Comparison of ENCODE assay signal across 1 cellular context in the genomic region with DNA sequence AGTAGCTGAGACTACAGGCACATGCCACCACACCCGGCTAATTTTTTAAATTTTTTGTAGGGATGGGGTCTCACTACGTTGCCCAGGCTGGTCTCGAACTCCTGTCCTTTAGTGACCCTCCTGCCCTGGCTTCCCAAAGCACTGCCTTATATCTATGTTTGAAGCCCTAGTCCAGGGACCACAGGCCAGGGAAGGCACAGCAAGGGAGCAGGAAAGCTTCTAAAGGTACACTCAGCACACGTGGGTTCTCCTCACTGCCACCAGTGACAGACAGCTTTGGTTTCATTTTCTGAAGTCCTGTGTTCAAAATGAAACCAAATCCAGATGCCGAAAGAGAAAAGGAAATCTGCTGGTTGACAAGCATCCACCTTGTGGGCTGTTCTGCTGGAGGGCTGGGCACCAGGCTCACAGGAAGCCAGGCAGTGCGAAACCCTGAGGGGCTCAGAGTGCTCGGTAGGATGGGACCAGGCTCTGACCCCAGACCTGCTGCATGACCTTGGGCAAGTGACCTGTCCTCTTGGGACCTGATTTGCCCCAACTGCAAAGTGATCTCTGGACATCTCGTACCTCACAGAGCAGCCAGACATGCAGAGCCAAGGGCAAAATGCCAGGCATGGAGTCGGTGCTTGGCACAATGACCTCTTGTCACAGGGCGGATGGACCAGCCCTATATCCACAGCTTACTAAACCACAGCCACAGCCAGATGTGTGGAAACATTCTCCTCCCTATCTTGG.
TF ChIP-seq lines count a peak whose summit lies in the region.

No MANE protein-coding gene starts in this region.

TF ChIP-seq in HepG2, 621 proteins besides CTCF, POLR2A, EP300 and RAD21 (continued from another document and continues in another):
- TF ChIP-seq, protein P1, sequence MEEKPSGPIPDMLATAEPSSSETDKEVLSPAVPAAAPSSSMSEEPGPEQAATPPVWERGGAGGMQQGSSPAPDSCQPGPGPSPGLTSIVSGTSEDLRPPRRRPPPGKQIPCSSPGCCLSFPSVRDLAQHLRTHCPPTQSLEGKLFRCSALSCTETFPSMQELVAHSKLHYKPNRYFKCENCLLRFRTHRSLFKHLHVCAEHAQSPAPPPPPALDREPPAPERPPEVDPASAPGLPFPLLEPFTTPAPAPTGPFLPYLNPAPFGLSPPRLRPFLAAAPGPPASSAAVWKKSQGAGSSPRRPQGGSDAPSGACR (CRISPR knock-in tag; IDR thresholded peaks at IDR 0.05), result peak; percentile 34; the same call in 1 of the 2 replicates
- TF ChIP-seq, protein P2, sequence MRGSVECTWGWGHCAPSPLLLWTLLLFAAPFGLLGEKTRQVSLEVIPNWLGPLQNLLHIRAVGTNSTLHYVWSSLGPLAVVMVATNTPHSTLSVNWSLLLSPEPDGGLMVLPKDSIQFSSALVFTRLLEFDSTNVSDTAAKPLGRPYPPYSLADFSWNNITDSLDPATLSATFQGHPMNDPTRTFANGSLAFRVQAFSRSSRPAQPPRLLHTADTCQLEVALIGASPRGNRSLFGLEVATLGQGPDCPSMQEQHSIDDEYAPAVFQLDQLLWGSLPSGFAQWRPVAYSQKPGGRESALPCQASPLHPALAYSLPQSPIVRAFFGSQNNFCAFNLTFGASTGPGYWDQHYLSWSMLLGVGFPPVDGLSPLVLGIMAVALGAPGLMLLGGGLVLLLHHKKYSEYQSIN (CRISPR knock-in tag; IDR thresholded peaks at IDR 0.05; ENCODE audit: borderline replicate concordance), result no peak
- TF ChIP-seq ZNF530 (CRISPR knock-in tag; IDR thresholded peaks at IDR 0.05; ENCODE audit: low read depth) (no peak), GFI1 (CRISPR knock-in tag; IDR thresholded peaks at IDR 0.05; ENCODE audit: borderline replicate concordance) (0 out of 2 replicates have a peak, but pooled peaks have one; percentile 60), HES4 (CRISPR knock-in tag; IDR thresholded peaks at IDR 0.05; ENCODE audit: borderline replicate concordance) (no peak; the same call in 1 of the 2 replicates), SPEN (CRISPR knock-in tag; IDR thresholded peaks at IDR 0.05; ENCODE audit: low read depth) (peak; percentile 23; the same call in 1 of the 2 replicates), NPAS2 (CRISPR knock-in tag; IDR thresholded peaks at IDR 0.05; ENCODE audit: borderline replicate concordance) (no peak), KAT2B (IDR thresholded peaks at IDR 0.05; ENCODE audit: borderline replicate concordance, low read depth, low read length) (no peak), ZNF101 (CRISPR knock-in tag; IDR thresholded peaks at IDR 0.05; ENCODE audit: borderline replicate concordance, low read depth) (no peak; the same call in 1 of the 2 replicates), PAF1 (CRISPR knock-in tag; IDR thresholded peaks at IDR 0.05) (no peak), SMAD3 (CRISPR knock-in tag; IDR thresholded peaks at IDR 0.05) (peak; percentile 29; the same call in 1 of the 2 replicates), BRD4 (CRISPR knock-in tag; IDR thresholded peaks at IDR 0.05) (peak; percentile 24; the same call in 1 of the 2 replicates), ZNF17 (CRISPR knock-in tag; IDR thresholded peaks at IDR 0.05) (no peak), ZNF383 (CRISPR knock-in tag; IDR thresholded peaks at IDR 0.05; ENCODE audit: borderline replicate concordance) (no peak), MBD4 (IDR thresholded peaks at IDR 0.05; ENCODE audit: borderline replicate concordance, low read length) (no peak), THAP11 (CRISPR knock-in tag; IDR thresholded peaks at IDR 0.05) (no peak; the same call in 1 of the 2 replicates), TEAD2 (CRISPR knock-in tag; IDR thresholded peaks at IDR 0.05) (no peak), PAX8 (CRISPR knock-in tag; IDR thresholded peaks at IDR 0.05; ENCODE audit: borderline replicate concordance) (no peak; the same call in 1 of the 2 replicates), MEIS1 (CRISPR knock-in tag; IDR thresholded peaks at IDR 0.05; ENCODE audit: borderline replicate concordance) (peak; percentile 81; the same call in 1 of the 2 replicates), ZNF674 (CRISPR knock-in tag; IDR thresholded peaks at IDR 0.05; ENCODE audit: low read depth) (no peak), THYN1 (CRISPR knock-in tag; IDR thresholded peaks at IDR 0.05; ENCODE audit: borderline replicate concordance, low read depth) (no peak), ZNF709 (CRISPR knock-in tag; IDR thresholded peaks at IDR 0.05) (peak; percentile 39; the same call in 1 of the 2 replicates), FOXK2 (IDR thresholded peaks at IDR 0.05) (no peak; the same call in 1 of the 2 replicates), EEA1 (CRISPR knock-in tag; IDR thresholded peaks at IDR 0.05; ENCODE audit: borderline replicate concordance) (no peak), ZNF703 (CRISPR knock-in tag; IDR thresholded peaks at IDR 0.05; ENCODE audit: borderline replicate concordance) (no peak), ARNTL (CRISPR knock-in tag; IDR thresholded peaks at IDR 0.05) (0 out of 2 replicates have a peak, but pooled peaks have one; percentile 65), POGZ (CRISPR knock-in tag; IDR thresholded peaks at IDR 0.05) (peak; percentile 47; the same call in 1 of the 2 replicates), ZNF607 (CRISPR knock-in tag; IDR thresholded peaks at IDR 0.05; ENCODE audit: borderline replicate concordance) (0 out of 2 replicates have a peak, but pooled peaks have one; percentile 69), HNF4G (IDR thresholded peaks at IDR 0.05; ENCODE audit: borderline replicate concordance, low read depth, low read length) (no peak; the same call in 1 of the 2 replicates), HNF4G (CRISPR knock-in tag; IDR thresholded peaks at IDR 0.05; ENCODE audit: borderline replicate concordance, low read depth) (peak; percentile 63; the same call in 1 of the 2 replicates), ZMYM3 (CRISPR knock-in tag; IDR thresholded peaks at IDR 0.05) (peak; percentile 81), ZNF329 (CRISPR knock-in tag; IDR thresholded peaks at IDR 0.05; ENCODE audit: low read depth) (no peak), BHLHE40 (IDR thresholded peaks at IDR 0.05; ENCODE audit: low read length) (no peak), AGO1 (IDR thresholded peaks at IDR 0.05; ENCODE audit: low read depth, low read length, poor library complexity, severe bottlenecking) (peak; percentile 22), MXI1 (IDR thresholded peaks at IDR 0.05; ENCODE audit: borderline replicate concordance, low read depth, low read length) (peak; percentile 91; the same call in 2 of the 3 replicates), EZH2 (conservative IDR thresholded peaks at IDR 0.05; ENCODE audit: low read depth, low read length) (no peak), ZNF333 (CRISPR knock-in tag; IDR thresholded peaks at IDR 0.05; ENCODE audit: borderline replicate concordance) (0 out of 2 replicates have a peak, but pooled peaks have one; percentile 77), ZFP82 (CRISPR knock-in tag; IDR thresholded peaks at IDR 0.05; ENCODE audit: borderline replicate concordance) (peak; percentile 92; the same call in 1 of the 2 replicates)
- TF ChIP-seq, protein P3, sequence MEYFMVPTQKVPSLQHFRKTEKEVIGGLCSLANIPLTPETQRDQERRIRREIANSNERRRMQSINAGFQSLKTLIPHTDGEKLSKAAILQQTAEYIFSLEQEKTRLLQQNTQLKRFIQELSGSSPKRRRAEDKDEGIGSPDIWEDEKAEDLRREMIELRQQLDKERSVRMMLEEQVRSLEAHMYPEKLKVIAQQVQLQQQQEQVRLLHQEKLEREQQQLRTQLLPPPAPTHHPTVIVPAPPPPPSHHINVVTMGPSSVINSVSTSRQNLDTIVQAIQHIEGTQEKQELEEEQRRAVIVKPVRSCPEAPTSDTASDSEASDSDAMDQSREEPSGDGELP (IDR thresholded peaks at IDR 0.05; ENCODE audit: borderline replicate concordance, low read depth), result peak; percentile 19; the same call in 1 of the 2 replicates
- TF ChIP-seq, protein P4, sequence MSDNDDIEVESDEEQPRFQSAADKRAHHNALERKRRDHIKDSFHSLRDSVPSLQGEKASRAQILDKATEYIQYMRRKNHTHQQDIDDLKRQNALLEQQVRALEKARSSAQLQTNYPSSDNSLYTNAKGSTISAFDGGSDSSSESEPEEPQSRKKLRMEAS (IDR thresholded peaks at IDR 0.05), result peak; percentile 51
- TF ChIP-seq, protein P5, sequence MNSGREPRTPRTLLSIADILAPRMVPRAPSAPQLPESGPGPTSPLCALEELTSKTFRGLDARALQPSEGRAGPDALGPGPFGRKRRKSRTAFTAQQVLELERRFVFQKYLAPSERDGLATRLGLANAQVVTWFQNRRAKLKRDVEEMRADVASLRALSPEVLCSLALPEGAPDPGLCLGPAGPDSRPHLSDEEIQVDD (CRISPR knock-in tag; IDR thresholded peaks at IDR 0.05; ENCODE audit: borderline replicate concordance), result 0 out of 2 replicates have a peak, but pooled peaks have one; percentile 23
- TF ChIP-seq, protein P6, sequence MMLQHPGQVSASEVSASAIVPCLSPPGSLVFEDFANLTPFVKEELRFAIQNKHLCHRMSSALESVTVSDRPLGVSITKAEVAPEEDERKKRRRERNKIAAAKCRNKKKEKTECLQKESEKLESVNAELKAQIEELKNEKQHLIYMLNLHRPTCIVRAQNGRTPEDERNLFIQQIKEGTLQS (CRISPR knock-in tag; IDR thresholded peaks at IDR 0.05), result no peak
- TF ChIP-seq, protein P7, sequence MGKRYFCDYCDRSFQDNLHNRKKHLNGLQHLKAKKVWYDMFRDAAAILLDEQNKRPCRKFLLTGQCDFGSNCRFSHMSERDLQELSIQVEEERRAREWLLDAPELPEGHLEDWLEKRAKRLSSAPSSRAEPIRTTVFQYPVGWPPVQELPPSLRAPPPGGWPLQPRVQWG (CRISPR knock-in tag; IDR thresholded peaks at IDR 0.05; ENCODE audit: borderline replicate concordance, low read depth), result no peak
- TF ChIP-seq, protein P8, sequence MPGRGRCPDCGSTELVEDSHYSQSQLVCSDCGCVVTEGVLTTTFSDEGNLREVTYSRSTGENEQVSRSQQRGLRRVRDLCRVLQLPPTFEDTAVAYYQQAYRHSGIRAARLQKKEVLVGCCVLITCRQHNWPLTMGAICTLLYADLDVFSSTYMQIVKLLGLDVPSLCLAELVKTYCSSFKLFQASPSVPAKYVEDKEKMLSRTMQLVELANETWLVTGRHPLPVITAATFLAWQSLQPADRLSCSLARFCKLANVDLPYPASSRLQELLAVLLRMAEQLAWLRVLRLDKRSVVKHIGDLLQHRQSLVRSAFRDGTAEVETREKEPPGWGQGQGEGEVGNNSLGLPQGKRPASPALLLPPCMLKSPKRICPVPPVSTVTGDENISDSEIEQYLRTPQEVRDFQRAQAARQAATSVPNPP (CRISPR knock-in tag; IDR thresholded peaks at IDR 0.05), result no peak
- TF ChIP-seq, protein P9, sequence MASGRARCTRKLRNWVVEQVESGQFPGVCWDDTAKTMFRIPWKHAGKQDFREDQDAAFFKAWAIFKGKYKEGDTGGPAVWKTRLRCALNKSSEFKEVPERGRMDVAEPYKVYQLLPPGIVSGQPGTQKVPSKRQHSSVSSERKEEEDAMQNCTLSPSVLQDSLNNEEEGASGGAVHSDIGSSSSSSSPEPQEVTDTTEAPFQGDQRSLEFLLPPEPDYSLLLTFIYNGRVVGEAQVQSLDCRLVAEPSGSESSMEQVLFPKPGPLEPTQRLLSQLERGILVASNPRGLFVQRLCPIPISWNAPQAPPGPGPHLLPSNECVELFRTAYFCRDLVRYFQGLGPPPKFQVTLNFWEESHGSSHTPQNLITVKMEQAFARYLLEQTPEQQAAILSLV (CRISPR knock-in tag; IDR thresholded peaks at IDR 0.05; ENCODE audit: borderline replicate concordance), result peak; percentile 28; the same call in 1 of the 2 replicates
- TF ChIP-seq, protein P10, sequence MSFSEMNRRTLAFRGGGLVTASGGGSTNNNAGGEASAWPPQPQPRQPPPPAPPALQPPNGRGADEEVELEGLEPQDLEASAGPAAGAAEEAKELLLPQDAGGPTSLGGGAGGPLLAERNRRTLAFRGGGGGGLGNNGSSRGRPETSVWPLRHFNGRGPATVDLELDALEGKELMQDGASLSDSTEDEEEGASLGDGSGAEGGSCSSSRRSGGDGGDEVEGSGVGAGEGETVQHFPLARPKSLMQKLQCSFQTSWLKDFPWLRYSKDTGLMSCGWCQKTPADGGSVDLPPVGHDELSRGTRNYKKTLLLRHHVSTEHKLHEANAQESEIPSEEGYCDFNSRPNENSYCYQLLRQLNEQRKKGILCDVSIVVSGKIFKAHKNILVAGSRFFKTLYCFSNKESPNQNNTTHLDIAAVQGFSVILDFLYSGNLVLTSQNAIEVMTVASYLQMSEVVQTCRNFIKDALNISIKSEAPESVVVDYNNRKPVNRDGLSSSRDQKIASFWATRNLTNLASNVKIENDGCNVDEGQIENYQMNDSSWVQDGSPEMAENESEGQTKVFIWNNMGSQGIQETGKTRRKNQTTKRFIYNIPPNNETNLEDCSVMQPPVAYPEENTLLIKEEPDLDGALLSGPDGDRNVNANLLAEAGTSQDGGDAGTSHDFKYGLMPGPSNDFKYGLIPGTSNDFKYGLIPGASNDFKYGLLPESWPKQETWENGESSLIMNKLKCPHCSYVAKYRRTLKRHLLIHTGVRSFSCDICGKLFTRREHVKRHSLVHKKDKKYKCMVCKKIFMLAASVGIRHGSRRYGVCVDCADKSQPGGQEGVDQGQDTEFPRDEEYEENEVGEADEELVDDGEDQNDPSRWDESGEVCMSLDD (CRISPR knock-in tag; IDR thresholded peaks at IDR 0.05; ENCODE audit: borderline replicate concordance), result no peak
- TF ChIP-seq, protein P11, sequence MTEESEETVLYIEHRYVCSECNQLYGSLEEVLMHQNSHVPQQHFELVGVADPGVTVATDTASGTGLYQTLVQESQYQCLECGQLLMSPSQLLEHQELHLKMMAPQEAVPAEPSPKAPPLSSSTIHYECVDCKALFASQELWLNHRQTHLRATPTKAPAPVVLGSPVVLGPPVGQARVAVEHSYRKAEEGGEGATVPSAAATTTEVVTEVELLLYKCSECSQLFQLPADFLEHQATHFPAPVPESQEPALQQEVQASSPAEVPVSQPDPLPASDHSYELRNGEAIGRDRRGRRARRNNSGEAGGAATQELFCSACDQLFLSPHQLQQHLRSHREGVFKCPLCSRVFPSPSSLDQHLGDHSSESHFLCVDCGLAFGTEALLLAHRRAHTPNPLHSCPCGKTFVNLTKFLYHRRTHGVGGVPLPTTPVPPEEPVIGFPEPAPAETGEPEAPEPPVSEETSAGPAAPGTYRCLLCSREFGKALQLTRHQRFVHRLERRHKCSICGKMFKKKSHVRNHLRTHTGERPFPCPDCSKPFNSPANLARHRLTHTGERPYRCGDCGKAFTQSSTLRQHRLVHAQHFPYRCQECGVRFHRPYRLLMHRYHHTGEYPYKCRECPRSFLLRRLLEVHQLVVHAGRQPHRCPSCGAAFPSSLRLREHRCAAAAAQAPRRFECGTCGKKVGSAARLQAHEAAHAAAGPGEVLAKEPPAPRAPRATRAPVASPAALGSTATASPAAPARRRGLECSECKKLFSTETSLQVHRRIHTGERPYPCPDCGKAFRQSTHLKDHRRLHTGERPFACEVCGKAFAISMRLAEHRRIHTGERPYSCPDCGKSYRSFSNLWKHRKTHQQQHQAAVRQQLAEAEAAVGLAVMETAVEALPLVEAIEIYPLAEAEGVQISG (CRISPR knock-in tag; IDR thresholded peaks at IDR 0.05), result peak; percentile 47
- TF ChIP-seq, protein P12, sequence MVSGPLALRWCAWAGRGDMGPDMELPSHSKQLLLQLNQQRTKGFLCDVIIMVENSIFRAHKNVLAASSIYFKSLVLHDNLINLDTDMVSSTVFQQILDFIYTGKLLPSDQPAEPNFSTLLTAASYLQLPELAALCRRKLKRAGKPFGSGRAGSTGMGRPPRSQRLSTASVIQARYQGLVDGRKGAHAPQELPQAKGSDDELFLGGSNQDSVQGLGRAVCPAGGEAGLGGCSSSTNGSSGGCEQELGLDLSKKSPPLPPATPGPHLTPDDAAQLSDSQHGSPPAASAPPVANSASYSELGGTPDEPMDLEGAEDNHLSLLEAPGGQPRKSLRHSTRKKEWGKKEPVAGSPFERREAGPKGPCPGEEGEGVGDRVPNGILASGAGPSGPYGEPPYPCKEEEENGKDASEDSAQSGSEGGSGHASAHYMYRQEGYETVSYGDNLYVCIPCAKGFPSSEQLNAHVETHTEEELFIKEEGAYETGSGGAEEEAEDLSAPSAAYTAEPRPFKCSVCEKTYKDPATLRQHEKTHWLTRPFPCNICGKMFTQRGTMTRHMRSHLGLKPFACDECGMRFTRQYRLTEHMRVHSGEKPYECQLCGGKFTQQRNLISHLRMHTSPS (CRISPR knock-in tag; IDR thresholded peaks at IDR 0.05; ENCODE audit: low read depth), result peak; percentile 99
